ENCODE assay signal across 8 cellular contexts in genomic region chr12:111685811-111686573, GRCh38. TPM values are rescaled to one million over a fixed set of nuclear protein-coding genes. Genes with fewer than 3 reads are reported as not detected.
A peak's percentile ranks its signal among the peaks of the same experiment; 100 is the strongest.
DNase-seq lines count a peak whose midpoint lies in the region; ATAC-seq and TF ChIP-seq lines count a peak whose summit lies in the region.

TSS of gene ACAD10 (plus strand) at chr12:111686053. CDS start at chr12:111692710, 6,657 bp downstream.
TSS of gene BRAP (minus strand) at chr12:111685956. CDS start at chr12:111685792, 164 bp downstream.

- H3K9ac ChIP-seq in SK-N-SH, result peak within 1 kb of the TSS; percentile 94

- TF ChIP-seq RAD21 in SK-N-SH (IDR thresholded peaks at IDR 0.05; ENCODE audit: low read length), result peak; percentile 9; the same call in 1 of the 2 replicates

- H4K20me1 ChIP-seq in SK-N-SH (ENCODE audit: insufficient read depth), result 0 out of 2 replicates have a peak, but pooled peaks cover 3% of the 10 kb centered on the region

- CTCF ChIA-PET in SK-N-SH (lab: Yijun Ruan, JAX), result interaction anchor here (1.6 to 2.1 kb wide), 2 partner anchors 12 to 234 kb away, joined by 4 to 8 read pairs; no protein-coding TSS in a partner anchor

- DNase-seq in NCI-H1092 (lab: John Stamatoyannopoulos, UW) (peak; percentile 84), SK-N-SH (peak; percentile 98), germinal center (ENCODE audit: low spot score) (peak; percentile 96), non-pigmented ciliary epithelial cell (ENCODE audit: low read depth) (peak; percentile 49), substantia nigra (lab: John Stamatoyannopoulos, UW) (peak; percentile 40 to 93 (median 85))
- DNase-seq in activated naive CD4-positive, alpha-beta T cell treated with anti-CD3 and anti-CD28 coated beads, Interleukin-2, amount 50 U/mL, for 16 hours, result peak; percentile 90

- H3K36me3 ChIP-seq in SK-N-SH (replicated peaks in 1 of 2; ENCODE audit: control insufficient read depth in 1 of 2, insufficient read depth in 2 of 2, low read length in 1 of 2), result peaks cover 13 to 18% of the 10 kb centered on the region in 2 experiments

- peak within 1 kb of the TSS; percentile 72 to 83 for H3K27ac ChIP-seq in SK-N-SH (ENCODE audit: low read depth in 2 of 2, low read length in 1 of 2)
- peak within 1 kb of the TSS; percentile 84 for H3K27ac ChIP-seq in substantia nigra (ENCODE audit: low read depth, low read length, poor library complexity, severe bottlenecking)

- POLR2A ChIA-PET in SK-N-SH (lab: Yijun Ruan, JAX), result interaction anchor here (0.6 to 1.2 kb wide), 4 partner anchors 8 to 1527 kb away, joined by 3 to 6 read pairs (median 4); no protein-coding TSS in a partner anchor

- H3K27me3 ChIP-seq in SK-N-SH (ENCODE audit: insufficient read depth), result no peaks in the 10 kb centered on the region

- peak within 1 kb of the TSS; percentile 93 for H2AFZ ChIP-seq in SK-N-SH (ENCODE audit: low read depth)

- ATAC-seq in HG02588 (IDR thresholded peaks at IDR 0.05; ENCODE audit: unreplicated experiment), result peak; percentile 90

- peaks cover 6 to 16% of the 10 kb centered on the region in 2 experiments; a peak in 2 of 4 replicates for H3K4me1 ChIP-seq in SK-N-SH (ENCODE audit: control insufficient read depth in 1 of 2, insufficient read depth in 2 of 2, low read depth in 1 of 2, low read length in 1 of 2)

- peak within 1 kb of the TSS; percentile 84 for H3K4me2 ChIP-seq in SK-N-SH

- H3K79me2 ChIP-seq in SK-N-SH (ENCODE audit: insufficient read depth), result peaks cover 70% of the 10 kb centered on the region

- peak; percentile 8; the same call in 1 of the 2 replicates for TF ChIP-seq CTCF in SK-N-SH (IDR thresholded peaks at IDR 0.05)

- no peaks in the 10 kb centered on the region for H3K9me3 ChIP-seq in SK-N-SH

- H3F3A ChIP-seq in SK-N-SH (replicated peaks; ENCODE audit: insufficient read depth), result no peaks in the 10 kb centered on the region

- no peak for TF ChIP-seq EP300 in SK-N-SH (IDR thresholded peaks at IDR 0.05; ENCODE audit: borderline replicate concordance in 1 of 2, low read depth in 1 of 2, low read length in 1 of 2)

- WGBS in SK-N-SH (ENCODE audit: low lambda C conversion rate), result 5% methylated on average over 15 of the region's 63 CpGs

- peak within 1 kb of the TSS; percentile 83 for H3K4me3 ChIP-seq in GM08714 (ENCODE audit: low read length)
- peak within 1 kb of the TSS; percentile 81 to 100 for H3K4me3 ChIP-seq in SK-N-SH (ENCODE audit: low read depth in 2 of 2, low read length in 1 of 2)

- no peaks in the 10 kb centered on the region for H3K9me2 ChIP-seq in SK-N-SH

TF ChIP-seq in SK-N-SH, 30 proteins besides CTCF, POLR2A, EP300 and RAD21 (continues in another document):
- peak; percentile 98 for TF ChIP-seq ELF1 (IDR thresholded peaks at IDR 0.05)
- TF ChIP-seq TCF12 (IDR thresholded peaks at IDR 0.05), result no peak
- TF ChIP-seq POLR2AphosphoS5 (IDR thresholded peaks at IDR 0.05; ENCODE audit: low read depth, low read length), result peak; percentile 97
- TF ChIP-seq RXRA (IDR thresholded peaks at IDR 0.05; ENCODE audit: borderline replicate concordance, low read depth), result no peak
- peak; percentile 87 for TF ChIP-seq GABPA (IDR thresholded peaks at IDR 0.05; ENCODE audit: low read depth)
- TF ChIP-seq FOXJ3 (CRISPR knock-in tag; IDR thresholded peaks at IDR 0.05), result no peak
- no peak for TF ChIP-seq USF2 (IDR thresholded peaks at IDR 0.05; ENCODE audit: borderline replicate concordance, low read depth, low read length)
- TF ChIP-seq FOXM1 (IDR thresholded peaks at IDR 0.05; ENCODE audit: low read depth), result no peak
- TF ChIP-seq JUND (IDR thresholded peaks at IDR 0.05), result no peak
- no peak for TF ChIP-seq ZBTB33 (IDR thresholded peaks at IDR 0.05; ENCODE audit: borderline replicate concordance, low read depth)
- no peak for TF ChIP-seq IRF3 (IDR thresholded peaks at IDR 0.05; ENCODE audit: low read depth, low read length)
- peak; percentile 63 for TF ChIP-seq NRF1 (IDR thresholded peaks at IDR 0.05; ENCODE audit: low read depth, low read length)
- no peak for TF ChIP-seq SMC3 (IDR thresholded peaks at IDR 0.05; ENCODE audit: low read depth, low read length)
- no peak for TF ChIP-seq FOSL2 (IDR thresholded peaks at IDR 0.05; ENCODE audit: borderline replicate concordance, low read depth)
- TF ChIP-seq MEF2A (IDR thresholded peaks at IDR 0.05; ENCODE audit: borderline replicate concordance, low read depth), result no peak
- TF ChIP-seq MXI1 (IDR thresholded peaks at IDR 0.05; ENCODE audit: low read depth, low read length), result peak; percentile 86
- TF ChIP-seq CHD2 (IDR thresholded peaks at IDR 0.05; ENCODE audit: low read length, partially characterized antibody), result peak; percentile 74
- TF ChIP-seq EZH2phosphoT487 (IDR thresholded peaks at IDR 0.05; ENCODE audit: borderline replicate concordance, low read depth), result no peak
- TF ChIP-seq RFX5 (IDR thresholded peaks at IDR 0.05; ENCODE audit: low read length), result no peak
- 0 out of 2 replicates have a peak, but pooled peaks have one; percentile 3 for TF ChIP-seq PBX3 (IDR thresholded peaks at IDR 0.05)
- peak; percentile 86 for TF ChIP-seq TAF1 (IDR thresholded peaks at IDR 0.05; ENCODE audit: borderline replicate concordance, low read depth, low read length)
- TF ChIP-seq SIN3A (IDR thresholded peaks at IDR 0.05; ENCODE audit: borderline replicate concordance, low read depth, low read length), result no peak; the same call in 1 of the 2 replicates
- TF ChIP-seq MAX (IDR thresholded peaks at IDR 0.05; ENCODE audit: low read depth), result peak; percentile 89
- TF ChIP-seq RCOR1 (IDR thresholded peaks at IDR 0.05; ENCODE audit: low read length), result no peak; the same call in 1 of the 2 replicates

RNA-seq across cellular contexts. Expression of gene ACAD10, which starts in this region (rescaled TPM):
- polyA plus RNA-seq in SK-N-SH (2012; rRNA removed), result 24.6 and 29.0 TPM in 2 replicates
- 9.5 and 13.2 TPM in 2 replicates for polyA plus RNA-seq in SK-N-SH (2012; cell fraction: cytosol; rRNA removed)
- 112 and 115 TPM in 2 replicates for polyA plus RNA-seq in SK-N-SH (2012; cell fraction: nucleus; rRNA removed)

RNA-seq across cellular contexts. Expression of gene BRAP, which starts in this region (rescaled TPM):
- 11.4 and 11.7 TPM in 2 replicates for polyA plus RNA-seq in SK-N-SH (2012; rRNA removed)
- 13.8 and 14.4 TPM in 2 replicates for polyA plus RNA-seq in SK-N-SH (2012; cell fraction: cytosol; rRNA removed)
- polyA plus RNA-seq in SK-N-SH (2012; cell fraction: nucleus; rRNA removed), result 10.4 and 12.4 TPM in 2 replicates

Comparison
In these comparisons a context has a peak if more than half of its experiments do, and no peak if none do; other contexts are left out.
1. Peak in every context shown above with its lines: DNase-seq, ATAC-seq, H3K4me3 ChIP-seq and H3K27ac ChIP-seq.